In the genomic region with DNA sequence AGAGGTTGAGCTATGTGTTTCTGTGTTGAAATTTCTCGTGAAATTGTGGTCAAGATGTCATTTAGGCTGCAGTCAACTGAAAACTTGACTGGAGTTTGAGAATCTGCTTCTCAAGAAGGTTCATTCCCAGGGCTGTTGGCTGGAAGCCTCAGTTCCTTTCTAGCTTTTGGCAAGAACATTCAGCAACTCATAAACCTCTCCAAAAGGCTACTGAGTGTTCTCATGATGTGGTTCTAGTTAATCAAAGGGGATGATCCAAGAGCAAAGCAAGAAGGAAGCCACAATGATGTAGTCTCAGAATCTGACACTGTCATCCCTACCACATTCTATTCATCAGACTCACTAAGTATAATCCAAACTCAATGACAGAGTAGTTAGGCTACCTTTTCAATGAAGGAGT, we compare ENCODE assay signal across 20 cellular contexts.
A peak's percentile ranks its signal among the peaks of the same experiment; 100 is the strongest.
DNase-seq lines count a peak whose midpoint lies in the region; ATAC-seq, FAIRE-seq and TF ChIP-seq lines count a peak whose summit lies in the region.
"Had no signal": no experiment of that assay in that cellular context is flagged by ENCODE, and none has a peak within 500 bp of the region (broad histone marks: within the 10 kb centered on the region; RNA-seq: fewer than 3 reads in every experiment).

No MANE protein-coding gene starts in this region.

- H3K4me3 Mint-ChIP-seq in astrocyte (ENCODE audit: unreplicated experiment), result no peak overlapping the region

- TF ChIP-seq EP300 in gastroesophageal sphincter (IDR thresholded peaks at IDR 0.05), result no peak

- no peaks in the 10 kb centered on the region for H4K20me1 ChIP-seq in astrocyte (ENCODE audit: insufficient read depth, low read length)
- H4K20me1 ChIP-seq: BLaER1 treated with 17β-estradiol and CSF1 and Interleukin-3, amounts not matched to agents 10 nM and 100 nM had no signal

- no peak overlapping the region for H3K14ac ChIP-seq in neuronal stem cell (ENCODE audit: low read length)

- peaks cover 7% of the 10 kb centered on the region for H3K4me1 Mint-ChIP-seq in astrocyte (ENCODE audit: low read depth, unreplicated experiment)

- ATAC-seq in gastroesophageal sphincter (peak; percentile 36), HG03108 (IDR thresholded peaks at IDR 0.05; ENCODE audit: unreplicated experiment) (no peak)
- ATAC-seq: GM12878 had no signal

- no peak overlapping the region for H3K27ac ChIP-seq in astrocyte (ENCODE audit: low read depth, low read length)
- H3K27ac ChIP-seq in gastroesophageal sphincter, result no peak overlapping the region
- H3K27ac ChIP-seq in neuronal stem cell (replicated peaks; ENCODE audit: low read length), result no peak overlapping the region
- H3K27ac ChIP-seq: BLaER1 treated with 17β-estradiol and CSF1 and Interleukin-3, amounts not matched to agents 10 nM and 100 nM; SJSA1 had no signal

- no peak overlapping the region for H3K27ac Mint-ChIP-seq in astrocyte (ENCODE audit: unreplicated experiment)

- H3K27me3 Mint-ChIP-seq in astrocyte (ENCODE audit: low read depth, unreplicated experiment), result no peaks in the 10 kb centered on the region

- no peak for FAIRE-seq in astrocyte (lab: Jason Lieb, UNC)
- FAIRE-seq: GM12878, GM18507, HTR-8/SVneo had no signal

- H3K4me2 ChIP-seq in astrocyte (ENCODE audit: low read length) (no peak overlapping the region), neuronal stem cell (ENCODE audit: insufficient read depth, low read length, poor library complexity, severe bottlenecking) (no peak overlapping the region)
- H3K4me2 ChIP-seq: BLaER1 treated with 17β-estradiol and CSF1 and Interleukin-3, amounts not matched to agents 10 nM and 100 nM had no signal

- no peak overlapping the region for H3K4ac ChIP-seq in neuronal stem cell (ENCODE audit: low read length)

- H3K27me3 ChIP-seq in astrocyte (ENCODE audit: insufficient read depth, low read length) (no peaks in the 10 kb centered on the region), gastroesophageal sphincter (no peaks in the 10 kb centered on the region), neuronal stem cell (ENCODE audit: control insufficient read depth in 3 of 3, insufficient read depth in 3 of 3, low read depth in 1 of 3, low read length in 3 of 3) (no peaks in the 10 kb centered on the region)
- H3K27me3 ChIP-seq: BLaER1 treated with 17β-estradiol and CSF1 and Interleukin-3, amounts not matched to agents 10 nM and 100 nM; SJSA1 had no signal

- H3K18ac ChIP-seq in neuronal stem cell (ENCODE audit: low read length), result no peak overlapping the region

- H2BK120ac ChIP-seq in neuronal stem cell (ENCODE audit: low read depth, low read length), result no peak overlapping the region

- 75 to 100% methylated on average over 1 of the region's 1 CpG for WGBS in gastroesophageal sphincter (ENCODE audit: low coverage in 1 of 2), 2 donors
- WGBS in neuronal stem cell (ENCODE audit: extremely low coverage in 2 of 2, insufficient read length in 2 of 2, insufficient replicate concordance in 1 of 2), 2 donors, result no CpG with 5 or more reads among the region's 1 CpG

- TF ChIP-seq CTCF in astrocyte (IDR thresholded peaks at IDR 0.05; ENCODE audit: insufficient read depth, low read depth, low read length) (no peak), gastroesophageal sphincter (IDR thresholded peaks at IDR 0.05) (no peak)

- no peaks in the 10 kb centered on the region for H3K79me2 ChIP-seq in astrocyte (ENCODE audit: insufficient read depth, low read length)

- H2AFZ ChIP-seq in astrocyte (ENCODE audit: low read depth, low read length) (no peak overlapping the region), neuronal stem cell (ENCODE audit: low read length) (no peak overlapping the region)

- peaks cover 1% of the 10 kb centered on the region for H3K9me3 Mint-ChIP-seq in astrocyte (ENCODE audit: unreplicated experiment)

- H3K9ac ChIP-seq in astrocyte (ENCODE audit: low read length) (no peak overlapping the region), neuronal stem cell (ENCODE audit: low read depth, low read length, poor library complexity) (no peak overlapping the region)
- H3K9ac ChIP-seq: BLaER1 treated with 17β-estradiol and CSF1 and Interleukin-3, amounts not matched to agents 10 nM and 100 nM had no signal

- H2BK12ac ChIP-seq in neuronal stem cell (ENCODE audit: low read length), result no peak overlapping the region

- no peaks in the 10 kb centered on the region for H3K36me3 Mint-ChIP-seq in astrocyte (ENCODE audit: low read depth, unreplicated experiment)

- DNase-seq in EH (ENCODE audit: low read depth), result peak; percentile 2
- peak; percentile 29 for DNase-seq in astrocyte (ENCODE audit: low read depth)
- DNase-seq in skeletal muscle cell (ENCODE audit: low read depth), result peak; percentile 12
- no peak for DNase-seq in GF-D8 (lab: John Stamatoyannopoulos, UW)
- DNase-seq in neuronal stem cell (ENCODE audit: low spot score), result no peak
- DNase-seq in NCI-H1092 treated with DMSO at 0.1 percent for 48 hours (lab: John Stamatoyannopoulos, UW), result no peak
- DNase-seq: ACHN, NCI-H146, NCI-H2107, NCI-H345, NCI-H526 treated with DMSO at 0.1 percent for 48 hours, OCI-M1, RPMI8226 had no signal

- no peak overlapping the region for H4K91ac ChIP-seq in neuronal stem cell (ENCODE audit: low read depth, low read length, poor library complexity)

- H4K8ac ChIP-seq in neuronal stem cell (ENCODE audit: low read depth, low read length), result no peak overlapping the region

- H3K9me3 ChIP-seq in astrocyte (ENCODE audit: insufficient read depth, low read depth, low read length), result no peaks in the 10 kb centered on the region
- H3K9me3 ChIP-seq in gastroesophageal sphincter, result no peaks in the 10 kb centered on the region
- no peaks in the 10 kb centered on the region for H3K9me3 ChIP-seq in neuronal stem cell (replicated peaks in 1 of 2; ENCODE audit: control insufficient read depth in 2 of 2, insufficient read depth in 1 of 2, low read depth in 1 of 2, low read length in 2 of 2)
- H3K9me3 ChIP-seq: SJSA1 had no signal

- H2BK5ac ChIP-seq in neuronal stem cell (ENCODE audit: low read length), result no peak overlapping the region

- H3K4me1 ChIP-seq in astrocyte (ENCODE audit: insufficient read depth, low read length) (no peaks in the 10 kb centered on the region), gastroesophageal sphincter (no peaks in the 10 kb centered on the region), neuronal stem cell (ENCODE audit: control insufficient read depth in 2 of 2, insufficient read depth in 1 of 2, low read depth in 1 of 2, low read length in 2 of 2) (no peaks in the 10 kb centered on the region)
- H3K4me1 ChIP-seq: BLaER1 treated with 17β-estradiol and CSF1 and Interleukin-3, amounts not matched to agents 10 nM and 100 nM; SJSA1 had no signal

- no peak overlapping the region for H2BK15ac ChIP-seq in neuronal stem cell (ENCODE audit: low read length)

- H2AK5ac ChIP-seq in neuronal stem cell (ENCODE audit: low read depth, low read length), result no peak overlapping the region

- no peak overlapping the region for H3K4me3 ChIP-seq in astrocyte (ENCODE audit: insufficient read depth, low read depth, low read length)
- no peak overlapping the region for H3K4me3 ChIP-seq in gastroesophageal sphincter
- no peak overlapping the region for H3K4me3 ChIP-seq in skeletal muscle cell (ENCODE audit: low read depth, low read length)
- no peak overlapping the region for H3K4me3 ChIP-seq in neuronal stem cell (ENCODE audit: low read length in 2 of 2)
- H3K4me3 ChIP-seq: BLaER1 treated with 17β-estradiol and CSF1 and Interleukin-3, amounts not matched to agents 10 nM and 100 nM; GM12878; SJSA1 had no signal

- TF ChIP-seq POLR2A in gastroesophageal sphincter (IDR thresholded peaks at IDR 0.05), result no peak

- H3K79me1 ChIP-seq in neuronal stem cell (ENCODE audit: low read depth, low read length), result no peaks in the 10 kb centered on the region

- H3K36me3 ChIP-seq in astrocyte (ENCODE audit: insufficient read depth, low read length), result no peaks in the 10 kb centered on the region
- peaks cover 0 to 19% of the 10 kb centered on the region in 2 donors for H3K36me3 ChIP-seq in gastroesophageal sphincter
- peaks cover 0 to 1% of the 10 kb centered on the region in 2 donors for H3K36me3 ChIP-seq in neuronal stem cell (replicated peaks in 1 of 2; ENCODE audit: control insufficient read depth in 2 of 2, insufficient read depth in 2 of 2, low read length in 2 of 2)
- H3K36me3 ChIP-seq: SJSA1 had no signal

- H3K23ac ChIP-seq in neuronal stem cell (ENCODE audit: low read depth, low read length, poor library complexity), result no peak overlapping the region

Comparison
In these comparisons a context has a peak if more than half of its experiments do, and no peak if none do; other contexts are left out.
1. DNase-seq: peak in EH (single experiment), astrocyte (single experiment) and skeletal muscle cell (single experiment); none in GF-D8 (single experiment), neuronal stem cell (single experiment) and NCI-H1092 treated with DMSO at 0.1 percent for 48 hours (single experiment).